21 cellular contexts compared by ENCODE assay signal in the genomic region with DNA sequence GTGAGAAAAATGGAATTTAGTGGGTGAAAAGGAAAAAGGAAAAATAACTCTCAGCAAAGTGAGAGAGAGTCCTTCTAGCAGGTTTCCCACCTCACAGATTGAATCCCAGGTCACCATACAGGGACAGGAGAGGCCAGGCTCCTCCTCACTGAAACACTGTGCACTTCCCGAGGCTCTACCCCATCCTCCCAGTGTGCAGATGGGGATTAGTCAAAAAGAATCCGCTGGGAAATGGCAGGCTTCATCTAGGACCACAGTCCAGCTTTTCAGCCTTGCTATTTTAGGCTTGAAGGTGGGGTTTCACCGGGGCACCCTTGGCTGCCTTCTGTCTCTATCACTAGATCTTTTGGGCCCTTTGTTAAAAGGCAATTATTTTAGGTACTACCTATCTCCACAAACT. TPM values are rescaled to one million over a fixed set of nuclear protein-coding genes. Genes with fewer than 3 reads are reported as not detected.
"Had no signal": no experiment of that assay in that cellular context is flagged by ENCODE, and none has a peak within 500 bp of the region (broad histone marks: within the 10 kb centered on the region; RNA-seq: fewer than 3 reads in every experiment).

No MANE protein-coding gene starts in this region.

- DNase-seq: cortex of kidney; effector memory CD8-positive, alpha-beta T cell; hypothalamus; immature natural killer cell; islet precursor cell; left ventricle myocardium superior; lower lobe of right lung; natural killer cell; right lobe of liver; small intestine; stimulated activated CD4-positive, alpha-beta T cell treated with anti-CD3 and anti-CD28 coated beads, Interleukin-15, amount 100 ng/mL, for 24 hours; stimulated activated CD4-positive, alpha-beta T cell treated with anti-CD3 and anti-CD28 coated beads, Interleukin-2, amount 100 ng/mL, for 48 hours; stimulated activated naive B cell treated with anti-CD40 and anti-IgM and Interleukin-4, amounts not matched to agents 10 μg/mL and 1 μg/mL and 100 μg/mL, for 72 hours; transverse colon; upper lobe of right lung; uterus had no signal

- H3K9ac ChIP-seq: parathyroid adenoma had no signal

- H3K27me3 Mint-ChIP-seq: progenitor cell of endocrine pancreas; stimulated activated naive CD8-positive, alpha-beta T cell treated with anti-CD3 and anti-CD28 coated beads, Interleukin-15, Interleukin-2, amounts not matched to agents 100 ng/mL and 50 ng/mL, for 24 hours had no signal

- H3K9me3 Mint-ChIP-seq: effector memory CD8-positive, alpha-beta T cell; natural killer cell; stimulated activated naive CD8-positive, alpha-beta T cell treated with anti-CD3 and anti-CD28 coated beads, Interleukin-15, Interleukin-2, amounts not matched to agents 100 ng/mL and 50 ng/mL, for 24 hours had no signal

- H3K36me3 ChIP-seq: lower lobe of right lung, neutrophil, right lobe of liver, suprapubic skin, transverse colon, upper lobe of right lung, uterus had no signal

- H3K9me3 ChIP-seq: lower lobe of right lung, neutrophil, right lobe of liver, suprapubic skin, transverse colon, upper lobe of right lung, uterus had no signal

- ATAC-seq: effector memory CD8-positive, alpha-beta T cell; left ventricle myocardium superior; lower lobe of right lung; natural killer cell; right lobe of liver; stimulated activated naive B cell treated with anti-CD40 and anti-IgM and Interleukin-4, amounts not matched to agents 10 μg/mL and 1 μg/mL and 100 μg/mL, for 72 hours; upper lobe of right lung had no signal

- H3K4me1 Mint-ChIP-seq: immature natural killer cell; natural killer cell; stimulated activated naive B cell treated with anti-CD40 and anti-IgM and Interleukin-4, amounts not matched to agents 10 μg/mL and 1 μg/mL and 100 μg/mL, for 72 hours had no signal

- H3K27me3 ChIP-seq: neutrophil, right lobe of liver, suprapubic skin, transverse colon, upper lobe of right lung, uterus had no signal

- H3K36me3 Mint-ChIP-seq: immature natural killer cell; natural killer cell; stimulated activated naive B cell treated with anti-CD40 and anti-IgM and Interleukin-4, amounts not matched to agents 10 μg/mL and 1 μg/mL and 100 μg/mL, for 72 hours had no signal

- H2AFZ ChIP-seq: parathyroid adenoma had no signal

- H3K4me1 ChIP-seq: lower lobe of right lung, parathyroid adenoma, right lobe of liver, suprapubic skin, transverse colon, upper lobe of right lung, uterus had no signal

- H3K4me3 Mint-ChIP-seq: effector memory CD8-positive, alpha-beta T cell; immature natural killer cell; natural killer cell; stimulated activated naive B cell treated with anti-CD40 and anti-IgM and Interleukin-4, amounts not matched to agents 10 μg/mL and 1 μg/mL and 100 μg/mL, for 72 hours; stimulated activated naive CD8-positive, alpha-beta T cell treated with anti-CD3 and anti-CD28 coated beads, Interleukin-15, Interleukin-2, amounts not matched to agents 100 ng/mL and 50 ng/mL, for 24 hours had no signal

- H3K4me3 ChIP-seq: lower lobe of right lung, right lobe of liver, suprapubic skin, transverse colon, upper lobe of right lung, uterus had no signal

- H3K27ac Mint-ChIP-seq: effector memory CD8-positive, alpha-beta T cell; immature natural killer cell; natural killer cell; progenitor cell of endocrine pancreas; stimulated activated naive B cell treated with anti-CD40 and anti-IgM and Interleukin-4, amounts not matched to agents 10 μg/mL and 1 μg/mL and 100 μg/mL, for 72 hours; stimulated activated naive CD8-positive, alpha-beta T cell treated with anti-CD3 and anti-CD28 coated beads, Interleukin-15, Interleukin-2, amounts not matched to agents 100 ng/mL and 50 ng/mL, for 24 hours had no signal

- H3K79me2 ChIP-seq: parathyroid adenoma had no signal

- H3K27ac ChIP-seq: lower lobe of right lung, neutrophil, parathyroid adenoma, right lobe of liver, suprapubic skin, transverse colon, upper lobe of right lung, uterus had no signal

RNA-seq across cellular contexts. Expression of gene KCTD16, which starts 48.0 kb away (rescaled TPM):
- total RNA-seq: left ventricle myocardium superior had no signal
